ENCODE assay signal across 16 cellular contexts in genomic region chr10:13110908-13111307, GRCh38.
"Had no signal": no experiment of that assay in that cellular context is flagged by ENCODE, and none has a peak within 500 bp of the region (broad histone marks: within the 10 kb centered on the region; RNA-seq: fewer than 3 reads in every experiment).

No MANE protein-coding gene starts in this region.

- H3K27ac Mint-ChIP-seq: nephron; stimulated activated naive B cell treated with anti-CD40 and anti-IgM and Interleukin-4, amounts not matched to agents 10 μg/mL and 1 μg/mL and 100 μg/mL, for 72 hours had no signal

- H3K27me3 Mint-ChIP-seq: central memory CD8-positive, alpha-beta T cell; stimulated activated naive B cell treated with anti-CD40 and anti-IgM and Interleukin-4, amounts not matched to agents 10 μg/mL and 1 μg/mL and 100 μg/mL, for 72 hours had no signal

- H3K4me3 Mint-ChIP-seq: central memory CD8-positive, alpha-beta T cell; nephron; stimulated activated naive B cell treated with anti-CD40 and anti-IgM and Interleukin-4, amounts not matched to agents 10 μg/mL and 1 μg/mL and 100 μg/mL, for 72 hours had no signal

- H3K4me1 Mint-ChIP-seq: nephron had no signal

- H3K9me3 Mint-ChIP-seq: central memory CD8-positive, alpha-beta T cell; nephron; stimulated activated naive B cell treated with anti-CD40 and anti-IgM and Interleukin-4, amounts not matched to agents 10 μg/mL and 1 μg/mL and 100 μg/mL, for 72 hours had no signal

- H3K27ac ChIP-seq: ascending aorta, colonic mucosa, foreskin keratinocyte, lower lobe of right lung, SJCRH30, tibial artery, uterus had no signal

- ATAC-seq: foreskin keratinocyte; lower lobe of right lung; sciatic nerve; stimulated activated naive B cell treated with anti-CD40 and anti-IgM and Interleukin-4, amounts not matched to agents 10 μg/mL and 1 μg/mL and 100 μg/mL, for 72 hours had no signal

- DNase-seq: activated effector memory CD4-positive, alpha-beta T cell treated with Interleukin-2 at 50 U/mL for 16 hours; colonic mucosa; foreskin keratinocyte; glutamatergic neuron; hypothalamus; lower lobe of right lung; SJCRH30; stimulated activated CD4-positive, alpha-beta T cell treated with anti-CD3 and anti-CD28 coated beads, Interleukin-4, amount 100 ng/mL, for 4 hours; stimulated activated naive B cell treated with anti-CD40 and anti-IgM and Interleukin-4, amounts not matched to agents 10 μg/mL and 1 μg/mL and 100 μg/mL, for 72 hours; substantia nigra; tibial artery; uterus had no signal
